Comparison of ENCODE assay signal across 12 cellular contexts in the genomic region with DNA sequence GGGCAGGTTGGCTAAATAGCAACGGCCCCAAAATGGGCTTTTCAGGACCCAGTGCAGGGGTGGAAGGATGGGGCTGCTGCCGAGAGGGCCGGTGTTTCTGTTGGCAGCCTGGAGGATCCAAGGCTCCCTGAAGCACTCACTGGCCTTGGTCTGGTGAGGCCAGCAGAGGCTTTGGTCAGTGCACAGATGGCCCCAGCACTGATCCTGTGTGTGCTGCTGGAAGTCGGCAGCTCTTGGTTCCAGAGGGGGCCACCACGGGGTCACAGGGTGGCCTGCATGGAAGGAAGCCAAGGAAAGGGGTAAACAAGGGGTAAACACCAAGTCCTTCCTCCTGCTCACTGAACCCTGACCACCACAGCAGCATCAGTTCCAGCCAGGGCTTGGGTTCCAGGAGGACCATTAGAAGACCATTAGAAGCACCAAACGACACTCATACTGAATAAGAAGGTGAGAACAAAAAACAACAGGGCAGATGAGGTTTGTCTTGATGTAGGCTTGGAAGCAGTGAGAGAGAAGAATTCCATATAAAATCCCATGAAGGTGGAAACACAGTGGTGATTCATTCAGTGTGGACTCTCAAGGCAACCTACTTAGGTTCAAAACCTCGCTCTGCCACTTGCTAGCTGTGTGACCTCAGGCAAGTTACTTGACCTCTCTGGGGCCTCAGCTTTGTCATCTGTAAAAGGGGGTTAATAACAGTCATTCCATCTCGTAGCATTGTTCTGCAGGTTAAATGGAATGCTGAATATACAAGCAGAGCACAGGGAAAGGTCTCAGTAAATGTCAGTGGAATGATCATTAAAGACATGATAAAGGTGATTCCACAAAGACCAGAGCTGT.
DNase-seq lines count a peak whose midpoint lies in the region; ATAC-seq and TF ChIP-seq lines count a peak whose summit lies in the region.
"Had no signal": no experiment of that assay in that cellular context is flagged by ENCODE, and none has a peak within 500 bp of the region (broad histone marks: within the 10 kb centered on the region; RNA-seq: fewer than 3 reads in every experiment).

No MANE protein-coding gene starts in this region.

- ATAC-seq in GM21717 (IDR thresholded peaks at IDR 0.05; ENCODE audit: unreplicated experiment), result no peak

- H3K36me3 ChIP-seq in vagina, result peaks cover 0 to 24% of the 10 kb centered on the region in 2 donors
- H3K36me3 ChIP-seq: sigmoid colon had no signal

- no peaks in the 10 kb centered on the region for H3K9me3 Mint-ChIP-seq in activated naive CD4-positive, alpha-beta T cell treated with anti-CD3 and anti-CD28 coated beads, Interleukin-2, amount 50 U/mL, for 24 hours
- H3K9me3 Mint-ChIP-seq in activated T-helper 2 cell treated with anti-CD3 and anti-CD28 coated beads, Interferon-gamma antibody, Interleukin-2, Interleukin-4, amounts not matched to agents 10 μg/mL and 5 μg/mL and 100 μg/mL, durations not matched to agents 14 hours and 24 hours and 36 hours, result no peaks in the 10 kb centered on the region
- H3K9me3 Mint-ChIP-seq in mesothelial cell of epicardium, result no peaks in the 10 kb centered on the region

- peaks cover 76% of the 10 kb centered on the region for H3K4me1 Mint-ChIP-seq in activated naive CD4-positive, alpha-beta T cell treated with anti-CD3 and anti-CD28 coated beads, Interleukin-2, amount 50 U/mL, for 24 hours
- peaks cover 64% of the 10 kb centered on the region for H3K4me1 Mint-ChIP-seq in activated T-helper 2 cell treated with anti-CD3 and anti-CD28 coated beads, Interferon-gamma antibody, Interleukin-2, Interleukin-4, amounts not matched to agents 10 μg/mL and 5 μg/mL and 100 μg/mL, durations not matched to agents 14 hours and 24 hours and 36 hours (ENCODE audit: low read depth)
- H3K4me1 Mint-ChIP-seq in mesothelial cell of epicardium, result peaks cover 54% of the 10 kb centered on the region

- no peak overlapping the region for H3K4me3 Mint-ChIP-seq in activated naive CD4-positive, alpha-beta T cell treated with anti-CD3 and anti-CD28 coated beads, Interleukin-2, amount 50 U/mL, for 24 hours
- no peak overlapping the region for H3K4me3 Mint-ChIP-seq in activated T-helper 2 cell treated with anti-CD3 and anti-CD28 coated beads, Interferon-gamma antibody, Interleukin-2, Interleukin-4, amounts not matched to agents 10 μg/mL and 5 μg/mL and 100 μg/mL, durations not matched to agents 14 hours and 24 hours and 36 hours (ENCODE audit: low read depth)
- no peak overlapping the region for H3K4me3 Mint-ChIP-seq in mesothelial cell of epicardium

- TF ChIP-seq CTCF in mesothelial cell of epicardium (IDR thresholded peaks at IDR 0.05; ENCODE audit: unreplicated experiment), result no peak
- TF ChIP-seq CTCF in vagina (IDR thresholded peaks at IDR 0.05), result no peak

- H3K4me1 ChIP-seq in vagina, result peaks cover 32% of the 10 kb centered on the region
- H3K4me1 ChIP-seq: sigmoid colon had no signal

- TF ChIP-seq POLR2A in vagina (IDR thresholded peaks at IDR 0.05), result no peak

- H3K27me3 ChIP-seq in vagina, result no peaks in the 10 kb centered on the region
- H3K27me3 ChIP-seq: sigmoid colon had no signal

- intact Hi-C loops in activated T-helper 2 cell treated with anti-CD3 and anti-CD28 coated beads, Interferon-gamma antibody, Interleukin-2, Interleukin-4, amounts not matched to agents 10 μg/mL and 5 μg/mL and 100 μg/mL, durations not matched to agents 14 hours and 24 hours and 36 hours (cut with micrococcal nuclease), result no loop called here
- intact Hi-C loops in vagina (cut with DNase I), result no loop called here
- intact Hi-C loops in cardiac septum (cut with DNase I), result no loop called here

- peak overlapping the region; percentile 68 for H3K27ac ChIP-seq in vagina
- H3K27ac ChIP-seq: HL-60, sigmoid colon had no signal

- no peak overlapping the region for H3K4me3 ChIP-seq in vagina
- H3K4me3 ChIP-seq: sigmoid colon had no signal

- H3K27ac Mint-ChIP-seq in activated naive CD4-positive, alpha-beta T cell treated with anti-CD3 and anti-CD28 coated beads, Interleukin-2, amount 50 U/mL, for 24 hours, result peak overlapping the region; percentile 76
- H3K27ac Mint-ChIP-seq in activated T-helper 2 cell treated with anti-CD3 and anti-CD28 coated beads, Interferon-gamma antibody, Interleukin-2, Interleukin-4, amounts not matched to agents 10 μg/mL and 5 μg/mL and 100 μg/mL, durations not matched to agents 14 hours and 24 hours and 36 hours, result peak overlapping the region; percentile 42
- H3K27ac Mint-ChIP-seq in mesothelial cell of epicardium, result peak overlapping the region; percentile 95

- H3K27me3 Mint-ChIP-seq in activated naive CD4-positive, alpha-beta T cell treated with anti-CD3 and anti-CD28 coated beads, Interleukin-2, amount 50 U/mL, for 24 hours, result no peaks in the 10 kb centered on the region
- no peaks in the 10 kb centered on the region for H3K27me3 Mint-ChIP-seq in activated T-helper 2 cell treated with anti-CD3 and anti-CD28 coated beads, Interferon-gamma antibody, Interleukin-2, Interleukin-4, amounts not matched to agents 10 μg/mL and 5 μg/mL and 100 μg/mL, durations not matched to agents 14 hours and 24 hours and 36 hours (ENCODE audit: low read depth)
- no peaks in the 10 kb centered on the region for H3K27me3 Mint-ChIP-seq in mesothelial cell of epicardium (ENCODE audit: low read depth)

- H3K9me3 ChIP-seq in vagina, result no peaks in the 10 kb centered on the region
- H3K9me3 ChIP-seq: sigmoid colon had no signal

- peaks cover 18% of the 10 kb centered on the region for H3K36me3 Mint-ChIP-seq in activated naive CD4-positive, alpha-beta T cell treated with anti-CD3 and anti-CD28 coated beads, Interleukin-2, amount 50 U/mL, for 24 hours
- H3K36me3 Mint-ChIP-seq in activated T-helper 2 cell treated with anti-CD3 and anti-CD28 coated beads, Interferon-gamma antibody, Interleukin-2, Interleukin-4, amounts not matched to agents 10 μg/mL and 5 μg/mL and 100 μg/mL, durations not matched to agents 14 hours and 24 hours and 36 hours (ENCODE audit: low read depth), result peaks cover 93% of the 10 kb centered on the region
- peaks cover 15% of the 10 kb centered on the region for H3K36me3 Mint-ChIP-seq in mesothelial cell of epicardium

- DNase-seq in activated naive CD4-positive, alpha-beta T cell treated with anti-CD3 and anti-CD28 coated beads, Interleukin-2, amount 50 U/mL, for 16 hours, result no peak
- no peak for DNase-seq in activated T-helper 2 cell treated with anti-CD3 and anti-CD28 coated beads, Interferon-gamma antibody, Interleukin-2, Interleukin-4, amounts not matched to agents 10 μg/mL and 5 μg/mL and 100 μg/mL, durations not matched to agents 14 hours and 24 hours and 36 hours (ENCODE audit: low spot score)
- DNase-seq in mesothelial cell of epicardium (ENCODE audit: low spot score in 2 of 2, unreplicated experiment in 2 of 2) (no peak), vagina (ENCODE audit: extremely low spot score in 2 of 2) (peak in 1 of 2 donors; percentile 74), hepatic stellate cell (ENCODE audit: low spot score) (no peak), cardiac septum (ENCODE audit: low spot score) (no peak)
- DNase-seq: activated gamma-delta T cell treated with Interleukin-2 at 50 U/mL for 16 hours, NCI-H446 treated with DMSO at 0.1 percent for 48 hours had no signal

Comparison
In these comparisons a context has a peak if more than half of its experiments do, and no peak if none do; other contexts are left out.
1. H3K27ac Mint-ChIP-seq: peak in every context shown above with its lines; median percentile 95 in mesothelial cell of epicardium; 76 in activated naive CD4-positive, alpha-beta T cell treated with anti-CD3 and anti-CD28 coated beads, Interleukin-2, amount 50 U/mL, for 24 hours; 42 in activated T-helper 2 cell treated with anti-CD3 and anti-CD28 coated beads, Interferon-gamma antibody, Interleukin-2, Interleukin-4, amounts not matched to agents 10 μg/mL and 5 μg/mL and 100 μg/mL, durations not matched to agents 14 hours and 24 hours and 36 hours.